15 cellular contexts compared by ENCODE assay signal in genomic region chr17:16971458-16972338, GRCh38. TPM values are rescaled to one million over a fixed set of nuclear protein-coding genes. Genes with fewer than 3 reads are reported as not detected.
A peak's percentile ranks its signal among the peaks of the same experiment; 100 is the strongest.
DNase-seq lines count a peak whose midpoint lies in the region; ATAC-seq and TF ChIP-seq lines count a peak whose summit lies in the region.
"Had no signal": no experiment of that assay in that cellular context is flagged by ENCODE, and none has a peak within 500 bp of the region (broad histone marks: within the 10 kb centered on the region; RNA-seq: fewer than 3 reads in every experiment).

TSS of gene TNFRSF13B (minus strand) at chr17:16972118. CDS start at chr17:16972075, 43 bp downstream.

- TF ChIP-seq CTCF in GM12875 (IDR thresholded peaks at IDR 0.05; ENCODE audit: borderline replicate concordance, insufficient read depth, low read depth, low read length) = no peak
- TF ChIP-seq CTCF in esophagus muscularis mucosa (IDR thresholded peaks at IDR 0.05) = no peak
- no peak for TF ChIP-seq CTCF in CD14-positive monocyte (IDR thresholded peaks at IDR 0.05)

- ATAC-seq in GM19438 (IDR thresholded peaks at IDR 0.05; ENCODE audit: low read depth, unreplicated experiment) (peak; percentile 24), HG03066 (IDR thresholded peaks at IDR 0.05; ENCODE audit: low read depth, unreplicated experiment) (peak; percentile 33), HG03135 (IDR thresholded peaks at IDR 0.05; ENCODE audit: unreplicated experiment) (no peak)
- ATAC-seq: left cardiac atrium had no signal

- H3K36me3 ChIP-seq in esophagus muscularis mucosa = no peaks in the 10 kb centered on the region
- H3K36me3 ChIP-seq: neutrophil had no signal

- H3K27ac ChIP-seq in esophagus muscularis mucosa (replicated peaks in 1 of 4) = no peak within 1 kb of the TSS
- H3K27ac ChIP-seq: C4-2B, coronary artery, neutrophil had no signal

- H3K27me3 Mint-ChIP-seq in CD14-positive monocyte (ENCODE audit: low read depth in 3 of 3) = peaks cover 8 to 12% (median 9%) of the 10 kb centered on the region in 3 donors

- no peak within 1 kb of the TSS for H3K4me3 Mint-ChIP-seq in CD14-positive monocyte

- H3K9me3 ChIP-seq in esophagus muscularis mucosa = no peaks in the 10 kb centered on the region
- H3K9me3 ChIP-seq: neutrophil had no signal

- peak within 1 kb of the TSS; percentile 97 for H3K4me3 ChIP-seq in GM12875 (ENCODE audit: low read depth, low read length)
- H3K4me3 ChIP-seq in esophagus muscularis mucosa = no peak within 1 kb of the TSS
- H3K4me3 ChIP-seq: coronary artery had no signal

- intact Hi-C loops in esophagus muscularis mucosa (cut with DNase I) = no loop called here
- intact Hi-C loops in CD14-positive monocyte (cut with micrococcal nuclease) = no loop called here

- H3K9me3 Mint-ChIP-seq in CD14-positive monocyte = peaks cover 0 to 2% (median 0%) of the 10 kb centered on the region in 7 donors

- H3K4me1 ChIP-seq in esophagus muscularis mucosa = no peaks in the 10 kb centered on the region

- peaks cover 0 to 17% (median 0%) of the 10 kb centered on the region in 4 donors for H3K27me3 ChIP-seq in esophagus muscularis mucosa

- no peak for TF ChIP-seq POLR2A in esophagus muscularis mucosa (IDR thresholded peaks at IDR 0.05; ENCODE audit: low read depth)

- DNase-seq in esophagus muscularis mucosa (ENCODE audit: extremely low spot score) (peak; percentile 57), HUDEP-2 (lab: John Stamatoyannopoulos, UW; ENCODE audit: unreplicated experiment in 76 of 76) (no peak), CD14-positive monocyte (ENCODE audit: low spot score) (no peak), GOT3 (lab: John Stamatoyannopoulos, UW) (no peak)
- DNase-seq: activated naive CD4-positive, alpha-beta T cell treated with anti-CD3 and anti-CD28 coated beads, Interleukin-2, amount 50 U/mL, for 16 hours; Karpas-422; left cardiac atrium; NCI-H510A treated with DMSO at 0.1 percent for 48 hours had no signal

- H3K27ac Mint-ChIP-seq in CD14-positive monocyte = peak within 1 kb of the TSS in 1 of 7 donors; percentile 65

- WGBS in esophagus muscularis mucosa = 98% methylated on average over 13 of the region's 17 CpGs

- TF ChIP-seq EP300 in esophagus muscularis mucosa (IDR thresholded peaks at IDR 0.05) = no peak

- H3K4me1 Mint-ChIP-seq in CD14-positive monocyte = peaks cover 5% of the 10 kb centered on the region

- no peaks in the 10 kb centered on the region for H3K36me3 Mint-ChIP-seq in CD14-positive monocyte

RNA-seq across cellular contexts. Expression of gene TNFRSF13B, which starts in this region (rescaled TPM):
- under 1 TPM in 1 of 4 donors, not detected in 3; 0.66 TPM for total RNA-seq in esophagus muscularis mucosa
- under 1 TPM in 1 of 2 donors, not detected in 1; 0.47 TPM for polyA plus RNA-seq in CD14-positive monocyte
- total RNA-seq: left cardiac atrium had no signal

Comparison
In these comparisons a context has a peak if more than half of its experiments do, and no peak if none do; other contexts are left out.
1. Peak in DNase-seq in esophagus muscularis mucosa; RNA of the gene not detected or under 1 TPM.